In genomic region chr12:39277416-39277815, GRCh38 we compare ENCODE assay signal across 1 cellular context.
TF ChIP-seq lines count a peak whose summit lies in the region.

No MANE protein-coding gene starts in this region.

TF ChIP-seq in HCT116, 20 proteins besides CTCF, POLR2A, EP300 and RAD21:
- no peak for TF ChIP-seq ZBTB33 (IDR thresholded peaks at IDR 0.05; ENCODE audit: extremely low read depth, insufficient replicate concordance, low read length)
- peak; percentile 26; the same call in 1 of the 2 replicates for TF ChIP-seq CEBPB (IDR thresholded peaks at IDR 0.05; ENCODE audit: low read depth)
